Comparison of ENCODE assay signal across 8 cellular contexts in the genomic region with DNA sequence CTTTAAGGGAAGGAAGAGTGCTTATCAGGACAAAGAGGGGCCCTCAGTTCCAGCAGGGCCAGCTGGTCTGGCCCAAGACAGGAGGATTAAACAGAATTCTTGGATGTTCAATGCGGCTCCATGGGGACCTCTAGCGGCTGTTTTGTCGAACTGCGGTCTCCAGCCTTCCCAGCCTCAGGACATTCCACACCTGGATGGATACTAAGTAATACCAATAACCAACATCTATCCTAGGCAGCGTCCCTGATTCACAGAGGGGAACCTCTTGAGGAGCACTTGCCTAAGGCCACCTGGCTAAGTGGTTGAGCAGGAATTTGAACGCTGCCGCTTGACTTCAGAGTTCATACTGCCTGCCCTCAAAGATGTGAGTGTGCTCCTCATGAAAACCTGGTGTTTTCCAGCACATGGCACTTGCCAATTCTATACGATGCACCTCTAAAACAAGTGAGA. TPM values are rescaled to one million over a fixed set of nuclear protein-coding genes. Genes with fewer than 3 reads are reported as not detected.
DNase-seq lines count a peak whose midpoint lies in the region; ATAC-seq and TF ChIP-seq lines count a peak whose summit lies in the region.

No MANE protein-coding gene starts in this region.

- no peak overlapping the region for H3K18ac ChIP-seq in mesendoderm (ENCODE audit: low read length)

- H3K79me2 ChIP-seq in mesendoderm (ENCODE audit: control insufficient read depth, insufficient read depth, low read length): no peaks in the 10 kb centered on the region

- no peak overlapping the region for H3K9ac ChIP-seq in endodermal cell (ENCODE audit: extremely low read depth, low read length, poor library complexity, severe bottlenecking)
- H3K9ac ChIP-seq in mesendoderm (ENCODE audit: low read length): peak overlapping the region; percentile 15

- no peak overlapping the region for H4K8ac ChIP-seq in mesendoderm (ENCODE audit: low read depth, low read length)

- no peak overlapping the region for H2AK5ac ChIP-seq in mesendoderm (ENCODE audit: low read length)

- peak; percentile 61 for ATAC-seq in HG03521 (IDR thresholded peaks at IDR 0.05; ENCODE audit: unreplicated experiment)
- peak; percentile 82 for ATAC-seq in activated CD8-positive, alpha-beta T cell treated with anti-CD3 and anti-CD28 coated beads, Interleukin-2, amount 10 ng/mL, durations not matched to agents 7 days and 5 days
- peak; percentile 60 to 73 for ATAC-seq in stimulated activated naive B cell treated with anti-CD40 and anti-IgM and Interleukin-4, amounts not matched to agents 10 μg/mL and 1 μg/mL and 100 μg/mL, for 72 hours (replicated peaks)
- no peak for ATAC-seq in GM21717 (IDR thresholded peaks at IDR 0.05; ENCODE audit: unreplicated experiment)

- H2BK5ac ChIP-seq in mesendoderm (ENCODE audit: low read length): no peak overlapping the region

- TF ChIP-seq CTCF in GM12872 (IDR thresholded peaks at IDR 0.05; ENCODE audit: insufficient read depth, low read depth, low read length): peak; percentile 97
- peak; percentile 95 for TF ChIP-seq CTCF in endodermal cell (conservative IDR thresholded peaks at IDR 0.05)

- WGBS in endodermal cell (ENCODE audit: insufficient coverage in 1 of 2, insufficient read length in 1 of 2), 2 experiments: 13 to 14% methylated on average over 3 to 8 of the region's 8 CpGs
- no CpG with 5 or more reads among the region's 8 CpGs for WGBS in mesendoderm (ENCODE audit: extremely low coverage, insufficient coverage, low lambda C conversion rate)

- no peaks in the 10 kb centered on the region for H3K9me3 ChIP-seq in endodermal cell (ENCODE audit: control insufficient read depth, low read length)

- H3K4me1 Mint-ChIP-seq in activated CD8-positive, alpha-beta T cell treated with anti-CD3 and anti-CD28 coated beads, Interleukin-2, amount 10 ng/mL, durations not matched to agents 7 days and 5 days (ENCODE audit: low read depth): peaks cover 7% of the 10 kb centered on the region
- H3K4me1 Mint-ChIP-seq in endodermal cell: no peaks in the 10 kb centered on the region
- peaks cover 4% of the 10 kb centered on the region in 2 donors for H3K4me1 Mint-ChIP-seq in stimulated activated naive B cell treated with anti-CD40 and anti-IgM and Interleukin-4, amounts not matched to agents 10 μg/mL and 1 μg/mL and 100 μg/mL, for 72 hours

- H3K79me1 ChIP-seq in mesendoderm (ENCODE audit: low read length): no peaks in the 10 kb centered on the region

- no peak overlapping the region for H3K4me3 ChIP-seq in endodermal cell (ENCODE audit: low read length)
- H3K4me3 ChIP-seq in mesendoderm (ENCODE audit: low read length): no peak overlapping the region

- H3K36me3 ChIP-seq in endodermal cell (ENCODE audit: control insufficient read depth, insufficient read depth, low read length) (no peaks in the 10 kb centered on the region), mesendoderm (ENCODE audit: control insufficient read depth, insufficient read depth, low read length) (no peaks in the 10 kb centered on the region)

- no peak overlapping the region for H3K4me2 ChIP-seq in mesendoderm (ENCODE audit: low read length)

- CTCF ChIA-PET in activated CD8-positive, alpha-beta T cell treated with anti-CD3 and anti-CD28 coated beads, Interleukin-2, amount 10 ng/mL, durations not matched to agents 7 days and 5 days (lab: Charles Lee): interaction anchor here (0.6 to 7.8 kb wide), 68 partner anchors 8 to 548 kb away, joined by 3 to 112 read pairs (median 5); a partner anchor contains a TSS

- H3K27ac ChIP-seq in endodermal cell (ENCODE audit: low read depth, low read length): no peak overlapping the region
- no peak overlapping the region for H3K27ac ChIP-seq in mesendoderm (ENCODE audit: low read depth, low read length)

- H4K5ac ChIP-seq in mesendoderm (ENCODE audit: low read length): no peak overlapping the region

- no peak overlapping the region for H3K4me3 Mint-ChIP-seq in activated CD8-positive, alpha-beta T cell treated with anti-CD3 and anti-CD28 coated beads, Interleukin-2, amount 10 ng/mL, durations not matched to agents 7 days and 5 days
- no peak overlapping the region for H3K4me3 Mint-ChIP-seq in endodermal cell
- no peak overlapping the region for H3K4me3 Mint-ChIP-seq in stimulated activated naive B cell treated with anti-CD40 and anti-IgM and Interleukin-4, amounts not matched to agents 10 μg/mL and 1 μg/mL and 100 μg/mL, for 72 hours

- no peak overlapping the region for H3K4ac ChIP-seq in mesendoderm (ENCODE audit: low read depth, low read length)

- POLR2A ChIA-PET in activated CD8-positive, alpha-beta T cell treated with anti-CD3 and anti-CD28 coated beads, Interleukin-2, amount 10 ng/mL, durations not matched to agents 7 days and 5 days (lab: Charles Lee): interaction anchor here (1.1 kb wide), 1 partner anchor 17 kb away, joined by 3 read pairs; no protein-coding TSS in a partner anchor

- H3K9me3 Mint-ChIP-seq in activated CD8-positive, alpha-beta T cell treated with anti-CD3 and anti-CD28 coated beads, Interleukin-2, amount 10 ng/mL, durations not matched to agents 7 days and 5 days (ENCODE audit: insufficient read depth): no peaks in the 10 kb centered on the region
- H3K9me3 Mint-ChIP-seq in endodermal cell: no peaks in the 10 kb centered on the region
- no peaks in the 10 kb centered on the region for H3K9me3 Mint-ChIP-seq in stimulated activated naive B cell treated with anti-CD40 and anti-IgM and Interleukin-4, amounts not matched to agents 10 μg/mL and 1 μg/mL and 100 μg/mL, for 72 hours

- H3K4me1 ChIP-seq in endodermal cell (ENCODE audit: control insufficient read depth, insufficient read depth, low read length) (no peaks in the 10 kb centered on the region), mesendoderm (ENCODE audit: control insufficient read depth, low read depth, low read length) (no peaks in the 10 kb centered on the region)

- H2BK120ac ChIP-seq in mesendoderm (ENCODE audit: low read depth, low read length): no peak overlapping the region

- DNase-seq in NCI-H82 treated with DMSO at 0.1 percent for 48 hours (lab: John Stamatoyannopoulos, UW; ENCODE audit: unreplicated experiment): peak; percentile 62
- DNase-seq in activated CD8-positive, alpha-beta T cell treated with anti-CD3 and anti-CD28 coated beads, Interleukin-2, amount 10 ng/mL, durations not matched to agents 7 days and 5 days: peak; percentile 74
- DNase-seq in endodermal cell: peak; percentile 93
- peak; percentile 81 for DNase-seq in mesendoderm
- DNase-seq in stimulated activated naive B cell treated with anti-CD40 and anti-IgM and Interleukin-4, amounts not matched to agents 10 μg/mL and 1 μg/mL and 100 μg/mL, for 72 hours: peak; percentile 50

- no peak overlapping the region for H3K27ac Mint-ChIP-seq in activated CD8-positive, alpha-beta T cell treated with anti-CD3 and anti-CD28 coated beads, Interleukin-2, amount 10 ng/mL, durations not matched to agents 7 days and 5 days
- no peak overlapping the region for H3K27ac Mint-ChIP-seq in endodermal cell
- H3K27ac Mint-ChIP-seq in stimulated activated naive B cell treated with anti-CD40 and anti-IgM and Interleukin-4, amounts not matched to agents 10 μg/mL and 1 μg/mL and 100 μg/mL, for 72 hours: no peak overlapping the region

- H2BK15ac ChIP-seq in mesendoderm (replicated peaks; ENCODE audit: low read depth): no peak overlapping the region

- no peaks in the 10 kb centered on the region for H3K36me3 Mint-ChIP-seq in activated CD8-positive, alpha-beta T cell treated with anti-CD3 and anti-CD28 coated beads, Interleukin-2, amount 10 ng/mL, durations not matched to agents 7 days and 5 days (ENCODE audit: low read depth)
- H3K36me3 Mint-ChIP-seq in endodermal cell (ENCODE audit: low read depth): no peaks in the 10 kb centered on the region
- H3K36me3 Mint-ChIP-seq in stimulated activated naive B cell treated with anti-CD40 and anti-IgM and Interleukin-4, amounts not matched to agents 10 μg/mL and 1 μg/mL and 100 μg/mL, for 72 hours: no peaks in the 10 kb centered on the region

- H3K27me3 ChIP-seq in endodermal cell (ENCODE audit: control insufficient read depth, insufficient read depth, low read length, poor library complexity, severe bottlenecking) (no peaks in the 10 kb centered on the region), mesendoderm (ENCODE audit: insufficient read depth, low read length, poor library complexity) (no peaks in the 10 kb centered on the region)

- H3K27me3 Mint-ChIP-seq in activated CD8-positive, alpha-beta T cell treated with anti-CD3 and anti-CD28 coated beads, Interleukin-2, amount 10 ng/mL, durations not matched to agents 7 days and 5 days (ENCODE audit: low read depth): peaks cover 6% of the 10 kb centered on the region
- peaks cover 8% of the 10 kb centered on the region for H3K27me3 Mint-ChIP-seq in endodermal cell (ENCODE audit: insufficient read depth)
- no peaks in the 10 kb centered on the region for H3K27me3 Mint-ChIP-seq in stimulated activated naive B cell treated with anti-CD40 and anti-IgM and Interleukin-4, amounts not matched to agents 10 μg/mL and 1 μg/mL and 100 μg/mL, for 72 hours

- peak overlapping the region; percentile 27 for H3K56ac ChIP-seq in mesendoderm (ENCODE audit: low read length)

- H3K23ac ChIP-seq in mesendoderm (ENCODE audit: low read length): no peak overlapping the region

RNA-seq across cellular contexts. Expression of a gene that starts 15.5 kb away (rescaled TPM):
- total RNA-seq in activated CD8-positive, alpha-beta T cell treated with anti-CD3 and anti-CD28 coated beads, Interleukin-2, amount 10 ng/mL, durations not matched to agents 7 days and 5 days: 100 to 1,000 TPM; 243 to 251 TPM
- total RNA-seq in endodermal cell: under 1 TPM; 0.46 to 0.55 TPM
- polyA plus RNA-seq in endodermal cell (2013, experiment 1 of 2): 0.36 TPM
- polyA plus RNA-seq in endodermal cell (2013, experiment 2 of 2): 0.50 TPM
- polyA plus RNA-seq in mesendoderm (2013, experiment 1 of 2): 2.9 TPM
- polyA plus RNA-seq in mesendoderm (2013, experiment 2 of 2): 3.9 TPM

RNA-seq across cellular contexts. Expression of a gene that starts 19.7 kb away (rescaled TPM):
- 1 to 10 TPM; 7.3 to 7.7 TPM for total RNA-seq in activated CD8-positive, alpha-beta T cell treated with anti-CD3 and anti-CD28 coated beads, Interleukin-2, amount 10 ng/mL, durations not matched to agents 7 days and 5 days
- total RNA-seq in endodermal cell: 10 to 100 TPM; 19.0 to 19.7 TPM
- polyA plus RNA-seq in endodermal cell (2013, experiment 1 of 2): 29.6 TPM
- polyA plus RNA-seq in endodermal cell (2013, experiment 2 of 2): 28.2 TPM
- polyA plus RNA-seq in mesendoderm (2013, experiment 1 of 2): 28.3 TPM
- 27.9 TPM for polyA plus RNA-seq in mesendoderm (2013, experiment 2 of 2)

Comparison
In these comparisons a context has a peak if more than half of its experiments do, and no peak if none do; other contexts are left out.
1. RNA of a gene that starts 15.5 kb away (total RNA-seq): 243 to 251 TPM in activated CD8-positive, alpha-beta T cell treated with anti-CD3 and anti-CD28 coated beads, Interleukin-2, amount 10 ng/mL, durations not matched to agents 7 days and 5 days; 0.46 to 0.55 TPM in endodermal cell; every median in the first group is over 100 times any median in the second.
2. Peak in every context shown above with its lines, with median percentiles within 50 percentile points of each other: DNase-seq.